9 cellular contexts compared by ENCODE assay signal in genomic region chr2:202135111-202135874, GRCh38.
DNase-seq lines count a peak whose midpoint lies in the region; ATAC-seq and TF ChIP-seq lines count a peak whose summit lies in the region.
"Had no signal": no experiment of that assay in that cellular context is flagged by ENCODE, and none has a peak within 500 bp of the region (broad histone marks: within the 10 kb centered on the region; RNA-seq: fewer than 3 reads in every experiment).

No MANE protein-coding gene starts in this region.

- H3K27me3 ChIP-seq in left lung (no peaks in the 10 kb centered on the region), SJCRH30 (no peaks in the 10 kb centered on the region)

- H3K4me3 ChIP-seq in HEK293 (ENCODE audit: low read depth, low read length) (no peak overlapping the region), left lung (no peak overlapping the region), SJCRH30 (no peak overlapping the region)

- no peaks in the 10 kb centered on the region for H3K36me3 Mint-ChIP-seq in chondrocyte (ENCODE audit: low read depth)

- H3K27me3 Mint-ChIP-seq in chondrocyte (ENCODE audit: low read depth): no peaks in the 10 kb centered on the region

- intact Hi-C loops in left lung (cut with DNase I): no loop called here

- no peak overlapping the region for H3K4me3 Mint-ChIP-seq in chondrocyte (ENCODE audit: unreplicated experiment)

- H3K4me1 Mint-ChIP-seq in chondrocyte (ENCODE audit: low read depth): peaks cover 30% of the 10 kb centered on the region

- H3K36me3 ChIP-seq in HEK293 (ENCODE audit: control insufficient read depth in 2 of 2, insufficient read depth in 1 of 2, low read length in 2 of 2): no peaks in the 10 kb centered on the region
- no peaks in the 10 kb centered on the region for H3K36me3 ChIP-seq in left lung
- no peaks in the 10 kb centered on the region for H3K36me3 ChIP-seq in SJCRH30

- no peaks in the 10 kb centered on the region for H3K9me3 Mint-ChIP-seq in chondrocyte (ENCODE audit: low read depth)

- peak overlapping the region; percentile 85 for H3K27ac Mint-ChIP-seq in chondrocyte (ENCODE audit: unreplicated experiment)

- CTCF ChIA-PET in HEK293 (lab: Yijun Ruan, JAX): interaction anchor here (0.6 to 1.3 kb wide), 3 partner anchors 16 to 218 kb away, joined by 3 to 4 read pairs (median 4); no protein-coding TSS in a partner anchor

- H3K9me3 ChIP-seq in HEK293 (ENCODE audit: control insufficient read depth, insufficient read depth, low read depth, low read length) (no peaks in the 10 kb centered on the region), left lung (no peaks in the 10 kb centered on the region), SJCRH30 (replicated peaks) (no peaks in the 10 kb centered on the region)

- DNase-seq in chondrocyte (ENCODE audit: low spot score) (no peak), left lung (peak in 1 of 2 donors; percentile 79), superior temporal gyrus (ENCODE audit: extremely low spot score) (peak; percentile 66), DMS153 treated with DMSO at 0.1 percent for 48 hours (lab: John Stamatoyannopoulos, UW; ENCODE audit: unreplicated experiment) (no peak), SJCRH30 (no peak), NCI-H1694 (lab: John Stamatoyannopoulos, UW) (no peak)
- DNase-seq: activated gamma-delta T cell treated with Interleukin-2 at 50 U/mL for 16 hours had no signal

- no peaks in the 10 kb centered on the region for H3K4me1 ChIP-seq in HEK293 (ENCODE audit: control insufficient read depth, insufficient read depth, low read length)
- H3K4me1 ChIP-seq in left lung: no peaks in the 10 kb centered on the region
- no peaks in the 10 kb centered on the region for H3K4me1 ChIP-seq in SJCRH30

- H3K27ac ChIP-seq in HEK293 (ENCODE audit: extremely low read depth, low read depth, low read length) (no peak overlapping the region), left lung (peak overlapping the region in 1 of 2 donors; percentile 15), SJCRH30 (no peak overlapping the region)

- POLR2A ChIA-PET in HEK293 (lab: Yijun Ruan, JAX): no interaction called here

- ATAC-seq in left lung: peak; percentile 77
- no peak for ATAC-seq in HG02798 (IDR thresholded peaks at IDR 0.05; ENCODE audit: poor library complexity, unreplicated experiment)

- TF ChIP-seq CTCF in HEK293 (tag by site-specific recombination; IDR thresholded peaks at IDR 0.05) (no peak), chondrocyte (IDR thresholded peaks at IDR 0.05) (peak; percentile 41), left lung (IDR thresholded peaks at IDR 0.05) (no peak)

TF ChIP-seq in HEK293, 187 proteins besides CTCF, POLR2A, EP300 and RAD21:
- 0 out of 2 replicates have a peak, but pooled peaks have one; percentile 17 for TF ChIP-seq PRDM10 (tag by site-specific recombination; IDR thresholded peaks at IDR 0.05)
- TF ChIP-seq ZSCAN23 (tag by site-specific recombination; IDR thresholded peaks at IDR 0.05): no peak
- TF ChIP-seq ZNF843 (tag by site-specific recombination; IDR thresholded peaks at IDR 0.05): no peak
TF ChIP-seq in HEK293: peak in this region for 1.
